Comparison of ENCODE assay signal across 1 cellular context in the genomic region with DNA sequence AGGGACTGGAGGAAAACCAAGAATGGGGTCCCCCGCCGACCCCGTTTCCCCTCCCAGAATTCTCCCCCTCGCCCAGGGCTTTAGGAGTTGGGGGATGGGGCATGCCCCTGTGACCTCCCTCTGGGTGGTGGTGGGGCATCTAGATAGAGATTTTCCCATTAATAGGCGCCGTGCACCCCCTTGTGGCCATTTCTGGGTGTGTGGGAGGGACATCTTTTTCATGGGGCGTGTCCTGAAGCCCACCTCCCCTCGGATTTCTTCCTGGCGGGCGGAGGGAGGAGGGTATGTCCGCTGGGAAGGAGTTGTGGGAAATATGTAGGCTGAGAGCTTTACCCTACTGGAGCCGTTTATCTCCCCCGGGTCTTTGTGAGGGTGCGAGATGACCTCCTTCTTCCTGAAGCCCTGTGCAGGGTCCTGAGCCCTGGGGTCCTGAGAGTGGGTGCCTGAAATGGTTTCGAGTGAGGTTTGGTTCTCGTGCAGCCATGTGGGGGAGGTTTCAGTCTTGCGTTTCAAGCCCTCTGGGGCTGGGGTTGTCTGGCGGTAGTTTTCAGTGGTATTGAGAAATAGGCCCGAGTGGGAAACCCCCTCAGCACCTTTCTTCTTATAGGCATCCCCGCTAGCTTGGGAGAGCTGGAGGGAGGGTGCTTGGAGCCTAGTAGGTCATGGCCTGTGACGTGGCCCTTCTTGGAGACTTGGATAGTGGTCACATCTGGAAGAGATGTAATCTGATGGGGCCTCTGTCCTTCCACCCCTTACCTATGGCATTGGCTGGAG.
TF ChIP-seq lines count a peak whose summit lies in the region.

No MANE protein-coding gene starts in this region.

TF ChIP-seq in GM12878, 131 proteins besides CTCF, POLR2A, EP300 and RAD21 (continued from another document):
- TF ChIP-seq, protein P1, sequence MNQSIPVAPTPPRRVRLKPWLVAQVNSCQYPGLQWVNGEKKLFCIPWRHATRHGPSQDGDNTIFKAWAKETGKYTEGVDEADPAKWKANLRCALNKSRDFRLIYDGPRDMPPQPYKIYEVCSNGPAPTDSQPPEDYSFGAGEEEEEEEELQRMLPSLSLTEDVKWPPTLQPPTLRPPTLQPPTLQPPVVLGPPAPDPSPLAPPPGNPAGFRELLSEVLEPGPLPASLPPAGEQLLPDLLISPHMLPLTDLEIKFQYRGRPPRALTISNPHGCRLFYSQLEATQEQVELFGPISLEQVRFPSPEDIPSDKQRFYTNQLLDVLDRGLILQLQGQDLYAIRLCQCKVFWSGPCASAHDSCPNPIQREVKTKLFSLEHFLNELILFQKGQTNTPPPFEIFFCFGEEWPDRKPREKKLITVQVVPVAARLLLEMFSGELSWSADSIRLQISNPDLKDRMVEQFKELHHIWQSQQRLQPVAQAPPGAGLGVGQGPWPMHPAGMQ (IDR thresholded peaks at IDR 0.05; ENCODE audit: borderline replicate concordance) = no peak
- no peak for TF ChIP-seq ZNF274 (IDR thresholded peaks at IDR 0.05; ENCODE audit: insufficient read depth, insufficient read length)
- TF ChIP-seq PAX8 (IDR thresholded peaks at IDR 0.05) = no peak
- TF ChIP-seq TAF1 (IDR thresholded peaks at IDR 0.05; ENCODE audit: borderline replicate concordance, low read depth, low read length) = peak; percentile 48
- TF ChIP-seq FOXM1 (IDR thresholded peaks at IDR 0.05; ENCODE audit: low read depth, low read length) = peak; percentile 73; the same call in 1 of the 2 replicates
- TF ChIP-seq, protein P2, sequence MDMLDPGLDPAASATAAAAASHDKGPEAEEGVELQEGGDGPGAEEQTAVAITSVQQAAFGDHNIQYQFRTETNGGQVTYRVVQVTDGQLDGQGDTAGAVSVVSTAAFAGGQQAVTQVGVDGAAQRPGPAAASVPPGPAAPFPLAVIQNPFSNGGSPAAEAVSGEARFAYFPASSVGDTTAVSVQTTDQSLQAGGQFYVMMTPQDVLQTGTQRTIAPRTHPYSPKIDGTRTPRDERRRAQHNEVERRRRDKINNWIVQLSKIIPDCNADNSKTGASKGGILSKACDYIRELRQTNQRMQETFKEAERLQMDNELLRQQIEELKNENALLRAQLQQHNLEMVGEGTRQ (IDR thresholded peaks at IDR 0.05; ENCODE audit: borderline replicate concordance, low read depth, low read length) = no peak
- no peak; the same call in 1 of the 2 replicates for TF ChIP-seq GATAD2B (conservative IDR thresholded peaks at IDR 0.05; ENCODE audit: low read depth)
- no peak for TF ChIP-seq JUND (IDR thresholded peaks at IDR 0.05; ENCODE audit: low read depth, low read length)
- TF ChIP-seq NFIC (IDR thresholded peaks at IDR 0.05; ENCODE audit: low read depth, low read length) = peak; percentile 53; the same call in 1 of the 2 replicates
- peak; percentile 74; the same call in 1 of the 2 replicates for TF ChIP-seq ESRRA (IDR thresholded peaks at IDR 0.05; ENCODE audit: low read length)
- no peak for TF ChIP-seq STAT3 (IDR thresholded peaks at IDR 0.05; ENCODE audit: low read depth, low read length)
- TF ChIP-seq BCL11A (IDR thresholded peaks at IDR 0.05; ENCODE audit: low read depth, low read length) = 0 out of 2 replicates have a peak, but pooled peaks have one; percentile 32
- peak; percentile 65; the same call in 1 of the 2 replicates for TF ChIP-seq CHD2 (IDR thresholded peaks at IDR 0.05; ENCODE audit: borderline replicate concordance, low read depth, low read length)
- TF ChIP-seq HCFC1 (IDR thresholded peaks at IDR 0.05; ENCODE audit: low read length) = no peak
- TF ChIP-seq KDM1A (IDR thresholded peaks at IDR 0.05; ENCODE audit: borderline replicate concordance) = no peak
- TF ChIP-seq, protein P3, sequence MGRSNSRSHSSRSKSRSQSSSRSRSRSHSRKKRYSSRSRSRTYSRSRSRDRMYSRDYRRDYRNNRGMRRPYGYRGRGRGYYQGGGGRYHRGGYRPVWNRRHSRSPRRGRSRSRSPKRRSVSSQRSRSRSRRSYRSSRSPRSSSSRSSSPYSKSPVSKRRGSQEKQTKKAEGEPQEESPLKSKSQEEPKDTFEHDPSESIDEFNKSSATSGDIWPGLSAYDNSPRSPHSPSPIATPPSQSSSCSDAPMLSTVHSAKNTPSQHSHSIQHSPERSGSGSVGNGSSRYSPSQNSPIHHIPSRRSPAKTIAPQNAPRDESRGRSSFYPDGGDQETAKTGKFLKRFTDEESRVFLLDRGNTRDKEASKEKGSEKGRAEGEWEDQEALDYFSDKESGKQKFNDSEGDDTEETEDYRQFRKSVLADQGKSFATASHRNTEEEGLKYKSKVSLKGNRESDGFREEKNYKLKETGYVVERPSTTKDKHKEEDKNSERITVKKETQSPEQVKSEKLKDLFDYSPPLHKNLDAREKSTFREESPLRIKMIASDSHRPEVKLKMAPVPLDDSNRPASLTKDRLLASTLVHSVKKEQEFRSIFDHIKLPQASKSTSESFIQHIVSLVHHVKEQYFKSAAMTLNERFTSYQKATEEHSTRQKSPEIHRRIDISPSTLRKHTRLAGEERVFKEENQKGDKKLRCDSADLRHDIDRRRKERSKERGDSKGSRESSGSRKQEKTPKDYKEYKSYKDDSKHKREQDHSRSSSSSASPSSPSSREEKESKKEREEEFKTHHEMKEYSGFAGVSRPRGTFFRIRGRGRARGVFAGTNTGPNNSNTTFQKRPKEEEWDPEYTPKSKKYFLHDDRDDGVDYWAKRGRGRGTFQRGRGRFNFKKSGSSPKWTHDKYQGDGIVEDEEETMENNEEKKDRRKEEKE (IDR thresholded peaks at IDR 0.05) = no peak
- TF ChIP-seq, protein P4, sequence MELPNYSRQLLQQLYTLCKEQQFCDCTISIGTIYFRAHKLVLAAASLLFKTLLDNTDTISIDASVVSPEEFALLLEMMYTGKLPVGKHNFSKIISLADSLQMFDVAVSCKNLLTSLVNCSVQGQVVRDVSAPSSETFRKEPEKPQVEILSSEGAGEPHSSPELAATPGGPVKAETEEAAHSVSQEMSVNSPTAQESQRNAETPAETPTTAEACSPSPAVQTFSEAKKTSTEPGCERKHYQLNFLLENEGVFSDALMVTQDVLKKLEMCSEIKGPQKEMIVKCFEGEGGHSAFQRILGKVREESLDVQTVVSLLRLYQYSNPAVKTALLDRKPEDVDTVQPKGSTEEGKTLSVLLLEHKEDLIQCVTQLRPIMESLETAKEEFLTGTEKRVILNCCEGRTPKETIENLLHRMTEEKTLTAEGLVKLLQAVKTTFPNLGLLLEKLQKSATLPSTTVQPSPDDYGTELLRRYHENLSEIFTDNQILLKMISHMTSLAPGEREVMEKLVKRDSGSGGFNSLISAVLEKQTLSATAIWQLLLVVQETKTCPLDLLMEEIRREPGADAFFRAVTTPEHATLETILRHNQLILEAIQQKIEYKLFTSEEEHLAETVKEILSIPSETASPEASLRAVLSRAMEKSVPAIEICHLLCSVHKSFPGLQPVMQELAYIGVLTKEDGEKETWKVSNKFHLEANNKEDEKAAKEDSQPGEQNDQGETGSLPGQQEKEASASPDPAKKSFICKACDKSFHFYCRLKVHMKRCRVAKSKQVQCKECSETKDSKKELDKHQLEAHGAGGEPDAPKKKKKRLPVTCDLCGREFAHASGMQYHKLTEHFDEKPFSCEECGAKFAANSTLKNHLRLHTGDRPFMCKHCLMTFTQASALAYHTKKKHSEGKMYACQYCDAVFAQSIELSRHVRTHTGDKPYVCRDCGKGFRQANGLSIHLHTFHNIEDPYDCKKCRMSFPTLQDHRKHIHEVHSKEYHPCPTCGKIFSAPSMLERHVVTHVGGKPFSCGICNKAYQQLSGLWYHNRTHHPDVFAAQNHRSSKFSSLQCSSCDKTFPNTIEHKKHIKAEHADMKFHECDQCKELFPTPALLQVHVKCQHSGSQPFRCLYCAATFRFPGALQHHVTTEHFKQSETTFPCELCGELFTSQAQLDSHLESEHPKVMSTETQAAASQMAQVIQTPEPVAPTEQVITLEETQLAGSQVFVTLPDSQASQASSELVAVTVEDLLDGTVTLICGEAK (IDR thresholded peaks at IDR 0.05; ENCODE audit: borderline replicate concordance) = no peak
- TF ChIP-seq RUNX3 (IDR thresholded peaks at IDR 0.05; ENCODE audit: low read length) = peak; percentile 69
- TF ChIP-seq, protein P5, sequence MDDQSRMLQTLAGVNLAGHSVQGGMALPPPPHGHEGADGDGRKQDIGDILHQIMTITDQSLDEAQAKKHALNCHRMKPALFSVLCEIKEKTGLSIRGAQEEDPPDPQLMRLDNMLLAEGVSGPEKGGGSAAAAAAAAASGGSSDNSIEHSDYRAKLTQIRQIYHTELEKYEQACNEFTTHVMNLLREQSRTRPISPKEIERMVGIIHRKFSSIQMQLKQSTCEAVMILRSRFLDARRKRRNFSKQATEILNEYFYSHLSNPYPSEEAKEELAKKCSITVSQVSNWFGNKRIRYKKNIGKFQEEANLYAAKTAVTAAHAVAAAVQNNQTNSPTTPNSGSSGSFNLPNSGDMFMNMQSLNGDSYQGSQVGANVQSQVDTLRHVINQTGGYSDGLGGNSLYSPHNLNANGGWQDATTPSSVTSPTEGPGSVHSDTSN (IDR thresholded peaks at IDR 0.05; ENCODE audit: insufficient replicate concordance, low read depth, low read length) = no peak
- 0 out of 4 replicates have a peak, but pooled peaks have one; percentile 25 to 27 for TF ChIP-seq IKZF2 (IDR thresholded peaks at IDR 0.05)
